In genomic region chr6:13873288-13874190, GRCh38 we compare ENCODE assay signal across 1 cellular context.
TF ChIP-seq lines count a peak whose summit lies in the region.

No MANE protein-coding gene starts in this region.

TF ChIP-seq in HepG2, 621 proteins besides CTCF, POLR2A, EP300 and RAD21 (continued from another document and continues in another):
- TF ChIP-seq, protein P1, sequence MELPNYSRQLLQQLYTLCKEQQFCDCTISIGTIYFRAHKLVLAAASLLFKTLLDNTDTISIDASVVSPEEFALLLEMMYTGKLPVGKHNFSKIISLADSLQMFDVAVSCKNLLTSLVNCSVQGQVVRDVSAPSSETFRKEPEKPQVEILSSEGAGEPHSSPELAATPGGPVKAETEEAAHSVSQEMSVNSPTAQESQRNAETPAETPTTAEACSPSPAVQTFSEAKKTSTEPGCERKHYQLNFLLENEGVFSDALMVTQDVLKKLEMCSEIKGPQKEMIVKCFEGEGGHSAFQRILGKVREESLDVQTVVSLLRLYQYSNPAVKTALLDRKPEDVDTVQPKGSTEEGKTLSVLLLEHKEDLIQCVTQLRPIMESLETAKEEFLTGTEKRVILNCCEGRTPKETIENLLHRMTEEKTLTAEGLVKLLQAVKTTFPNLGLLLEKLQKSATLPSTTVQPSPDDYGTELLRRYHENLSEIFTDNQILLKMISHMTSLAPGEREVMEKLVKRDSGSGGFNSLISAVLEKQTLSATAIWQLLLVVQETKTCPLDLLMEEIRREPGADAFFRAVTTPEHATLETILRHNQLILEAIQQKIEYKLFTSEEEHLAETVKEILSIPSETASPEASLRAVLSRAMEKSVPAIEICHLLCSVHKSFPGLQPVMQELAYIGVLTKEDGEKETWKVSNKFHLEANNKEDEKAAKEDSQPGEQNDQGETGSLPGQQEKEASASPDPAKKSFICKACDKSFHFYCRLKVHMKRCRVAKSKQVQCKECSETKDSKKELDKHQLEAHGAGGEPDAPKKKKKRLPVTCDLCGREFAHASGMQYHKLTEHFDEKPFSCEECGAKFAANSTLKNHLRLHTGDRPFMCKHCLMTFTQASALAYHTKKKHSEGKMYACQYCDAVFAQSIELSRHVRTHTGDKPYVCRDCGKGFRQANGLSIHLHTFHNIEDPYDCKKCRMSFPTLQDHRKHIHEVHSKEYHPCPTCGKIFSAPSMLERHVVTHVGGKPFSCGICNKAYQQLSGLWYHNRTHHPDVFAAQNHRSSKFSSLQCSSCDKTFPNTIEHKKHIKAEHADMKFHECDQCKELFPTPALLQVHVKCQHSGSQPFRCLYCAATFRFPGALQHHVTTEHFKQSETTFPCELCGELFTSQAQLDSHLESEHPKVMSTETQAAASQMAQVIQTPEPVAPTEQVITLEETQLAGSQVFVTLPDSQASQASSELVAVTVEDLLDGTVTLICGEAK (IDR thresholded peaks at IDR 0.05) = no peak
- TF ChIP-seq, protein P1 (CRISPR knock-in tag; IDR thresholded peaks at IDR 0.05) = peak; percentile 94
- TF ChIP-seq ZNF329 (CRISPR knock-in tag; IDR thresholded peaks at IDR 0.05; ENCODE audit: low read depth) (peak; percentile 86; the same call in 1 of the 2 replicates), ZNF441 (CRISPR knock-in tag; IDR thresholded peaks at IDR 0.05; ENCODE audit: borderline replicate concordance) (no peak; the same call in 1 of the 2 replicates), MBNL3 (CRISPR knock-in tag; conservative IDR thresholded peaks at IDR 0.05) (no peak), ZBED4 (CRISPR knock-in tag; IDR thresholded peaks at IDR 0.05; ENCODE audit: borderline replicate concordance) (0 out of 2 replicates have a peak, but pooled peaks have one; percentile 57), ZNF766 (CRISPR knock-in tag; IDR thresholded peaks at IDR 0.05; ENCODE audit: borderline replicate concordance) (peak; percentile 97; the same call in 1 of the 2 replicates), MIXL1 (CRISPR knock-in tag; IDR thresholded peaks at IDR 0.05) (peak; percentile 77), YEATS2 (CRISPR knock-in tag; IDR thresholded peaks at IDR 0.05; ENCODE audit: borderline replicate concordance) (peak; percentile 59; the same call in 1 of the 2 replicates), ZNF484 (CRISPR knock-in tag; IDR thresholded peaks at IDR 0.05; ENCODE audit: borderline replicate concordance, low read depth) (0 out of 2 replicates have a peak, but pooled peaks have one; percentile 42), GLI4 (CRISPR knock-in tag; IDR thresholded peaks at IDR 0.05; ENCODE audit: borderline replicate concordance) (peak; percentile 86; the same call in 1 of the 2 replicates), FLYWCH1 (CRISPR knock-in tag; IDR thresholded peaks at IDR 0.05) (peak; percentile 35; the same call in 1 of the 2 replicates), RFX3 (CRISPR knock-in tag; IDR thresholded peaks at IDR 0.05) (no peak), EZH2 (conservative IDR thresholded peaks at IDR 0.05; ENCODE audit: low read depth, low read length) (no peak; the same call in 1 of the 2 replicates), IRX3 (CRISPR knock-in tag; IDR thresholded peaks at IDR 0.05; ENCODE audit: borderline replicate concordance, low read depth) (peak; percentile 99), ZSCAN31 (CRISPR knock-in tag; IDR thresholded peaks at IDR 0.05; ENCODE audit: low read depth) (peak; percentile 96), ZNF562 (CRISPR knock-in tag; IDR thresholded peaks at IDR 0.05; ENCODE audit: borderline replicate concordance) (peak; percentile 91; the same call in 1 of the 2 replicates), SNAI1 (CRISPR knock-in tag; IDR thresholded peaks at IDR 0.05; ENCODE audit: borderline replicate concordance) (0 out of 2 replicates have a peak, but pooled peaks have one; percentile 85), SMARCE1 (IDR thresholded peaks at IDR 0.05; ENCODE audit: borderline replicate concordance) (no peak), TMF1 (CRISPR knock-in tag; IDR thresholded peaks at IDR 0.05; ENCODE audit: low read depth) (peak; percentile 97), ZNF124 (CRISPR knock-in tag; IDR thresholded peaks at IDR 0.05) (peak; percentile 96), ZNF674 (CRISPR knock-in tag; IDR thresholded peaks at IDR 0.05; ENCODE audit: low read depth) (no peak; the same call in 1 of the 2 replicates), FOXK1 (CRISPR knock-in tag; IDR thresholded peaks at IDR 0.05; ENCODE audit: borderline replicate concordance, low read depth) (peak; percentile 57; the same call in 1 of the 2 replicates), UBTF (CRISPR knock-in tag; IDR thresholded peaks at IDR 0.05) (peak; percentile 77), REST (IDR thresholded peaks at IDR 0.05; ENCODE audit: borderline replicate concordance in 1 of 2, low read depth in 1 of 2, low read length in 2 of 2) (no peak), ZNF138 (CRISPR knock-in tag; IDR thresholded peaks at IDR 0.05; ENCODE audit: low read depth) (peak; percentile 18; the same call in 1 of the 2 replicates), TOE1 (CRISPR knock-in tag; IDR thresholded peaks at IDR 0.05) (peak; percentile 94; the same call in 1 of the 2 replicates), REPIN1 (CRISPR knock-in tag; IDR thresholded peaks at IDR 0.05; ENCODE audit: borderline replicate concordance, low read depth) (peak; percentile 98), TP53 (CRISPR knock-in tag; conservative IDR thresholded peaks at IDR 0.05) (no peak), ZGPAT (CRISPR knock-in tag; IDR thresholded peaks at IDR 0.05) (peak; percentile 84), TOPORS (CRISPR knock-in tag; IDR thresholded peaks at IDR 0.05) (peak; percentile 98), RFX1 (IDR thresholded peaks at IDR 0.05) (no peak), ZNF616 (CRISPR knock-in tag; IDR thresholded peaks at IDR 0.05; ENCODE audit: low read depth) (peak; percentile 95), ZNF296 (CRISPR knock-in tag; conservative IDR thresholded peaks at IDR 0.05) (no peak)
- TF ChIP-seq, protein P2, sequence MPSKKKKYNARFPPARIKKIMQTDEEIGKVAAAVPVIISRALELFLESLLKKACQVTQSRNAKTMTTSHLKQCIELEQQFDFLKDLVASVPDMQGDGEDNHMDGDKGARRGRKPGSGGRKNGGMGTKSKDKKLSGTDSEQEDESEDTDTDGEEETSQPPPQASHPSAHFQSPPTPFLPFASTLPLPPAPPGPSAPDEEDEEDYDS (CRISPR knock-in tag; IDR thresholded peaks at IDR 0.05) = no peak
- TF ChIP-seq, protein P3, sequence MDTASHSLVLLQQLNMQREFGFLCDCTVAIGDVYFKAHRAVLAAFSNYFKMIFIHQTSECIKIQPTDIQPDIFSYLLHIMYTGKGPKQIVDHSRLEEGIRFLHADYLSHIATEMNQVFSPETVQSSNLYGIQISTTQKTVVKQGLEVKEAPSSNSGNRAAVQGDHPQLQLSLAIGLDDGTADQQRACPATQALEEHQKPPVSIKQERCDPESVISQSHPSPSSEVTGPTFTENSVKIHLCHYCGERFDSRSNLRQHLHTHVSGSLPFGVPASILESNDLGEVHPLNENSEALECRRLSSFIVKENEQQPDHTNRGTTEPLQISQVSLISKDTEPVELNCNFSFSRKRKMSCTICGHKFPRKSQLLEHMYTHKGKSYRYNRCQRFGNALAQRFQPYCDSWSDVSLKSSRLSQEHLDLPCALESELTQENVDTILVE (CRISPR knock-in tag; IDR thresholded peaks at IDR 0.05) = peak; percentile 84
